Comparison of ENCODE assay signal across 8 cellular contexts in genomic region chr21:32611471-32611997, GRCh38. TPM values are rescaled to one million over a fixed set of nuclear protein-coding genes. Genes with fewer than 3 reads are reported as not detected.
DNase-seq lines count a peak whose midpoint lies in the region; ATAC-seq and TF ChIP-seq lines count a peak whose summit lies in the region.

No MANE protein-coding gene starts in this region.

- H3K4me1 Mint-ChIP-seq in activated CD4-positive, alpha-beta T cell treated with anti-CD3 and anti-CD28 coated beads, Interleukin-2, amount 10 ng/mL, durations not matched to agents 24 days and 14 days, result peaks cover 7% of the 10 kb centered on the region

- no peaks in the 10 kb centered on the region for H3K9me3 Mint-ChIP-seq in activated CD4-positive, alpha-beta T cell treated with anti-CD3 and anti-CD28 coated beads, Interleukin-2, amount 10 ng/mL, durations not matched to agents 24 days and 14 days

- H3K27me3 ChIP-seq in endocrine pancreas (ENCODE audit: control insufficient read depth, insufficient read depth, low read length), result no peaks in the 10 kb centered on the region
- no peaks in the 10 kb centered on the region for H3K27me3 ChIP-seq in mucosa of rectum (ENCODE audit: control insufficient read depth in 2 of 2, insufficient read depth in 2 of 2, low read length in 2 of 2)
- no peaks in the 10 kb centered on the region for H3K27me3 ChIP-seq in suprapubic skin

- peak overlapping the region; percentile 99 for H3K4me3 Mint-ChIP-seq in activated CD4-positive, alpha-beta T cell treated with anti-CD3 and anti-CD28 coated beads, Interleukin-2, amount 10 ng/mL, durations not matched to agents 24 days and 14 days

- DNase-seq in activated naive CD4-positive, alpha-beta T cell treated with Interleukin-2 at 50 U/mL for 16 hours, result peak; percentile 45
- no peak for DNase-seq in activated naive CD4-positive, alpha-beta T cell (lab: John Stamatoyannopoulos, UW)
- DNase-seq in LNCaP clone FGC (ENCODE audit: low read depth), result no peak
- DNase-seq in activated CD4-positive, alpha-beta T cell treated with anti-CD3 and anti-CD28 coated beads, Interleukin-2, amount 10 ng/mL, durations not matched to agents 24 days and 14 days, result peak; percentile 82
- DNase-seq in suprapubic skin (ENCODE audit: low spot score in 2 of 2), result no peak

- H3K27me3 Mint-ChIP-seq in activated CD4-positive, alpha-beta T cell treated with anti-CD3 and anti-CD28 coated beads, Interleukin-2, amount 10 ng/mL, durations not matched to agents 24 days and 14 days, result peaks cover 5% of the 10 kb centered on the region

- H3K27ac Mint-ChIP-seq in activated CD4-positive, alpha-beta T cell treated with anti-CD3 and anti-CD28 coated beads, Interleukin-2, amount 10 ng/mL, durations not matched to agents 24 days and 14 days, result peak overlapping the region; percentile 96

- H3K27ac ChIP-seq in mucosa of rectum (ENCODE audit: low read depth in 2 of 2, low read length in 2 of 2), result peak overlapping the region; percentile 88 to 94
- peak overlapping the region; percentile 92 for H3K27ac ChIP-seq in suprapubic skin

- H3K4me3 ChIP-seq in LNCaP clone FGC (ENCODE audit: low read depth, low read length) (peak overlapping the region; percentile 97), endocrine pancreas (ENCODE audit: control insufficient read depth, insufficient read depth, low read length) (peak overlapping the region; percentile 67), mucosa of rectum (ENCODE audit: low read length in 2 of 2) (peak overlapping the region; percentile 94 to 99), suprapubic skin (peak overlapping the region; percentile 89)

- H3K9me3 ChIP-seq in endocrine pancreas (ENCODE audit: control insufficient read depth, low read length) (no peaks in the 10 kb centered on the region), mucosa of rectum (ENCODE audit: control insufficient read depth in 2 of 2, low read length in 2 of 2) (no peaks in the 10 kb centered on the region), suprapubic skin (no peaks in the 10 kb centered on the region)

- TF ChIP-seq POLR2A in suprapubic skin (IDR thresholded peaks at IDR 0.05), result no peak

- under 1% methylated on average over 28 of the region's 28 CpGs for WGBS in suprapubic skin

- no peak for TF ChIP-seq EP300 in suprapubic skin (IDR thresholded peaks at IDR 0.05)

- H3K36me3 ChIP-seq in endocrine pancreas (ENCODE audit: control insufficient read depth, insufficient read depth, low read length), result no peaks in the 10 kb centered on the region
- H3K36me3 ChIP-seq in mucosa of rectum (ENCODE audit: control insufficient read depth in 2 of 2, insufficient read depth in 2 of 2, low read length in 2 of 2), result peaks cover 12 to 20% of the 10 kb centered on the region in 2 donors
- peaks cover 29% of the 10 kb centered on the region for H3K36me3 ChIP-seq in suprapubic skin

- peak overlapping the region; percentile 92 for H3K9ac ChIP-seq in endocrine pancreas (ENCODE audit: control insufficient read depth, insufficient read depth, low read length)
- H3K9ac ChIP-seq in mucosa of rectum (ENCODE audit: low read depth in 1 of 2, low read length in 2 of 2), result peak overlapping the region; percentile 67 to 84

- peaks cover 18% of the 10 kb centered on the region for H3K36me3 Mint-ChIP-seq in activated CD4-positive, alpha-beta T cell treated with anti-CD3 and anti-CD28 coated beads, Interleukin-2, amount 10 ng/mL, durations not matched to agents 24 days and 14 days (ENCODE audit: low read depth)

- H3K4me1 ChIP-seq in endocrine pancreas (ENCODE audit: control insufficient read depth, insufficient read depth, low read length), result no peaks in the 10 kb centered on the region
- H3K4me1 ChIP-seq in mucosa of rectum (ENCODE audit: control insufficient read depth in 2 of 2, insufficient read depth in 2 of 2, low read length in 2 of 2), result peaks cover 6% of the 10 kb centered on the region in 2 donors
- H3K4me1 ChIP-seq in suprapubic skin, result peaks cover 19% of the 10 kb centered on the region

- TF ChIP-seq CTCF in LNCaP clone FGC (IDR thresholded peaks at IDR 0.05; ENCODE audit: control insufficient read depth, extremely low read depth, insufficient read depth) (no peak), suprapubic skin (IDR thresholded peaks at IDR 0.05) (no peak)

- ATAC-seq in HG02852 (IDR thresholded peaks at IDR 0.05; ENCODE audit: unreplicated experiment), result no peak

- intact Hi-C loops in activated CD4-positive, alpha-beta T cell treated with anti-CD3 and anti-CD28 coated beads, Interleukin-2, amount 10 ng/mL, durations not matched to agents 24 days and 14 days (cut with micrococcal nuclease), result no loop called here

RNA-seq across cellular contexts. Expression of gene CFAP298, which starts 0.6 kb away (rescaled TPM):
- total RNA-seq in activated CD4-positive, alpha-beta T cell treated with anti-CD3 and anti-CD28 coated beads, Interleukin-2, amount 10 ng/mL, durations not matched to agents 24 days and 14 days, result 52.5 and 57.6 TPM in 2 replicates
- total RNA-seq in suprapubic skin, result 10 to 100 TPM; 26.0 to 37.1 (median 31.5) TPM

RNA-seq across cellular contexts. Expression of gene TCP10L, which starts 26.2 kb away (rescaled TPM):
- 0.58 and 1.1 TPM in 2 replicates for total RNA-seq in activated CD4-positive, alpha-beta T cell treated with anti-CD3 and anti-CD28 coated beads, Interleukin-2, amount 10 ng/mL, durations not matched to agents 24 days and 14 days
- 1 to 10 TPM in 1 of 4 donors, not detected in 3; 2.2 TPM for total RNA-seq in suprapubic skin

Comparison
In these comparisons a context has a peak if more than half of its experiments do, and no peak if none do; other contexts are left out.
1. DNase-seq: peak in activated naive CD4-positive, alpha-beta T cell treated with Interleukin-2 at 50 U/mL for 16 hours (single experiment) and activated CD4-positive, alpha-beta T cell treated with anti-CD3 and anti-CD28 coated beads, Interleukin-2, amount 10 ng/mL, durations not matched to agents 24 days and 14 days (single experiment); none in activated naive CD4-positive, alpha-beta T cell (0 of 4), LNCaP clone FGC (single experiment) and suprapubic skin (0 of 2).
2. Peak in every context shown above with its lines, with median percentiles within 50 percentile points of each other: H3K4me3 ChIP-seq.